Comparison of ENCODE assay signal across 10 cellular contexts in genomic region chr6:135094403-135094821, GRCh38. TPM values are rescaled to one million over a fixed set of nuclear protein-coding genes. Genes with fewer than 3 reads are reported as not detected.
DNase-seq lines count a peak whose midpoint lies in the region; ATAC-seq, FAIRE-seq and TF ChIP-seq lines count a peak whose summit lies in the region.
"Had no signal": no experiment of that assay in that cellular context is flagged by ENCODE, and none has a peak within 500 bp of the region (broad histone marks: within the 10 kb centered on the region; RNA-seq: fewer than 3 reads in every experiment).

No MANE protein-coding gene starts in this region.

- H3K27me3 ChIP-seq in osteoblast (ENCODE audit: insufficient read depth, low read length), result peaks cover 38% of the 10 kb centered on the region
- no peaks in the 10 kb centered on the region for H3K27me3 ChIP-seq in vagina

- H3K9me3 ChIP-seq in osteoblast (ENCODE audit: low read depth, low read length), result no peaks in the 10 kb centered on the region
- no peaks in the 10 kb centered on the region for H3K9me3 ChIP-seq in kidney (ENCODE audit: control insufficient read depth in 1 of 2, low read length in 2 of 2)
- H3K9me3 ChIP-seq in vagina, result no peaks in the 10 kb centered on the region

- POLR2A ChIA-PET in RWPE1 (lab: Yijun Ruan, JAX; ENCODE audit: low non-redundant PET), result no interaction called here

- intact Hi-C loops in kidney (cut with DNase I), result no loop called here
- intact Hi-C loops in vagina (cut with DNase I), result no loop called here

- no peak for FAIRE-seq in kidney (lab: Jason Lieb, UNC)
- FAIRE-seq: islet of Langerhans had no signal

- no peaks in the 10 kb centered on the region for H3K79me2 ChIP-seq in osteoblast (ENCODE audit: insufficient read depth, low read length)

- H3K4me3 ChIP-seq in osteoblast (ENCODE audit: insufficient read depth, low read length) (no peak overlapping the region), kidney (ENCODE audit: low read length in 2 of 2) (no peak overlapping the region), vagina (no peak overlapping the region)
- H3K4me3 ChIP-seq: cardiac muscle cell had no signal

- TF ChIP-seq POLR2A in vagina (IDR thresholded peaks at IDR 0.05), result no peak

- no peak overlapping the region for H2AFZ ChIP-seq in osteoblast (ENCODE audit: low read length)

- TF ChIP-seq CTCF in RWPE1 (conservative IDR thresholded peaks at IDR 0.05; ENCODE audit: low read depth), result no peak
- no peak for TF ChIP-seq CTCF in osteoblast (IDR thresholded peaks at IDR 0.05; ENCODE audit: extremely low read depth, low read depth, low read length)
- no peak for TF ChIP-seq CTCF in kidney (IDR thresholded peaks at IDR 0.05; ENCODE audit: borderline replicate concordance, extremely low read depth, insufficient read depth)
- TF ChIP-seq CTCF in vagina (IDR thresholded peaks at IDR 0.05), result no peak

- DNase-seq in RWPE1 (ENCODE audit: low spot score), result peak; percentile 38
- peak; percentile 26 for DNase-seq in epithelial cell of prostate (ENCODE audit: low read depth, low spot score)
- DNase-seq in osteoblast (ENCODE audit: insufficient read length, low spot score, missing footprints), result no peak
- no peak for DNase-seq in kidney
- DNase-seq in vagina (ENCODE audit: extremely low spot score in 2 of 2), result no peak
- DNase-seq in occipital lobe (lab: John Stamatoyannopoulos, UW), result no peak

- H3K9ac ChIP-seq in kidney (ENCODE audit: low read length in 2 of 2), result no peak overlapping the region

- CTCF ChIA-PET in RWPE1 (lab: Yijun Ruan, JAX), result interaction anchor here (0.7 kb wide), 1 partner anchor 364 kb away, joined by 3 read pairs; no protein-coding TSS in a partner anchor

- H3K4me2 ChIP-seq in osteoblast (ENCODE audit: insufficient read depth, low read length), result no peak overlapping the region

- H3K27ac ChIP-seq in RWPE1, result no peak overlapping the region
- no peak overlapping the region for H3K27ac ChIP-seq in epithelial cell of prostate
- H3K27ac ChIP-seq in osteoblast (ENCODE audit: low read depth, low read length), result no peak overlapping the region
- H3K27ac ChIP-seq in kidney (ENCODE audit: low read depth in 2 of 2, low read length in 2 of 2), result no peak overlapping the region
- H3K27ac ChIP-seq in vagina, result no peak overlapping the region
- H3K27ac ChIP-seq: cardiac muscle cell had no signal

- ATAC-seq in GM18517 (IDR thresholded peaks at IDR 0.05; ENCODE audit: unreplicated experiment) (peak; percentile 57), HG02623 (IDR thresholded peaks at IDR 0.05; ENCODE audit: unreplicated experiment) (peak; percentile 49)

- no peaks in the 10 kb centered on the region for H3K36me3 ChIP-seq in osteoblast (ENCODE audit: insufficient read depth, low read length)
- H3K36me3 ChIP-seq in kidney (ENCODE audit: control insufficient read depth in 1 of 2, insufficient read depth in 2 of 2, low read length in 2 of 2), result no peaks in the 10 kb centered on the region
- no peaks in the 10 kb centered on the region for H3K36me3 ChIP-seq in vagina
- H3K36me3 ChIP-seq: cardiac muscle cell had no signal

- H4K20me1 ChIP-seq in osteoblast (ENCODE audit: insufficient read depth, low read length), result no peaks in the 10 kb centered on the region

- H3K4me1 ChIP-seq in osteoblast (ENCODE audit: insufficient read depth, low read length) (no peaks in the 10 kb centered on the region), kidney (ENCODE audit: control insufficient read depth in 1 of 2, insufficient read depth in 1 of 2, low read depth in 1 of 2, low read length in 2 of 2) (no peaks in the 10 kb centered on the region), vagina (no peaks in the 10 kb centered on the region)

RNA-seq across cellular contexts. Expression of gene HBS1L, which starts 39.8 kb away (rescaled TPM):
- total RNA-seq in osteoblast (86.9 and 94.8 TPM in 2 replicates), kidney (59.1 TPM), vagina (41.7 TPM), occipital lobe (128 TPM)
- 21.0 TPM for polyA plus RNA-seq in kidney (ENCODE audit: insufficient read depth, low read depth, low replicate concordance)

Comparison
In these comparisons a context has a peak if more than half of its experiments do, and no peak if none do; other contexts are left out.
1. DNase-seq: peak in RWPE1 (single experiment) and epithelial cell of prostate (single experiment); none in osteoblast (single experiment), kidney (single experiment), vagina (0 of 2) and occipital lobe (single experiment).